ENCODE assay signal across 9 cellular contexts in the genomic region with DNA sequence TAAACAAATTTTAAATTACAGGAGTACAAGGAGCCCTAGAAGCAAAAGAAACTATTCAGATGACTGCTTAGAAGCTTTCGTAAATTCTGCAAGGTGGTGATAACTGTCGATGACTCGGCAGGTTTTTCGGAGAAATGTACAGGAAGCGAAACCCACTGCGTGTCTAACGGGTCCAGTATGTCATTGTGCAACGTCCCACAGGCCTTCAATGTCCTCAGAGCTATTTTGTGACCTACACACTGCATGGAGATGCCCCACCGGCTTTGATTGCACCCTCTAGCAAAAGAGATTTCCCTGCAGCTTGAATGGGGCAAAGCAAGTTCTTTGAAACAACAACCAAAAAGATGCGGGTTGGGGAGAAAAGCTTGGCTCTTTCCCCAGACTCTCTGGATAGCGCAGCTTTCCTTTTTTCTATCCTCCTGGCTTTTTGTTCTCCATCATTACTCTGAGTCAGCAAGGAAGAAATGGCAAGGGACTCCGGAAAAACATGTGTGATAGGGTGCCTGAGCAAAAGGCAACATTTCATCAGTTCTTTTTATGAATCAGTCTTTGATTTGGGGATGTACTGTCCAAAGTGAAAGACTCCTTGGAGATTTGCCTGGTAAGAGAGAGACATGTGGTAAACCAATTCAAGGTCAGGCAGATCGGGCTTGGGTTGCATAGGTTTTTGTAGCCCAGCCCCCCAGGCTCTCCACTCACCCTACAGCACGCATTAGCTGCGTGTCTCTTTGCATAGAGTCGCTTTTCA.
DNase-seq lines count a peak whose midpoint lies in the region; ATAC-seq, FAIRE-seq and TF ChIP-seq lines count a peak whose summit lies in the region.
"Had no signal": no experiment of that assay in that cellular context is flagged by ENCODE, and none has a peak within 500 bp of the region (broad histone marks: within the 10 kb centered on the region; RNA-seq: fewer than 3 reads in every experiment).

No MANE protein-coding gene starts in this region.

- peaks cover 59% of the 10 kb centered on the region for H3K4me1 Mint-ChIP-seq in CD14-positive monocyte
- peaks cover 38% of the 10 kb centered on the region for H3K4me1 Mint-ChIP-seq in dendritic cell treated with granulocyte-macrophage colony-stimulating factor and Interleukin-4, amounts not matched to agents 40 ng/mL and 50 ng/mL, for 4 days (ENCODE audit: low read depth)

- no peak for FAIRE-seq in H54 (lab: Jason Lieb, UNC)

- H3K27ac Mint-ChIP-seq in CD14-positive monocyte = peak overlapping the region; percentile 86 to 97 (median 95)
- H3K27ac Mint-ChIP-seq in dendritic cell treated with granulocyte-macrophage colony-stimulating factor and Interleukin-4, amounts not matched to agents 40 ng/mL and 50 ng/mL, for 4 days = peak overlapping the region; percentile 90

- intact Hi-C loops in CD14-positive monocyte (cut with micrococcal nuclease) = loop anchor here in 1 of 2 donors (10.0 kb wide), 1 partner anchor 78 kb away; no protein-coding TSS in a partner anchor
- intact Hi-C loops in dendritic cell treated with granulocyte-macrophage colony-stimulating factor and Interleukin-4, amounts not matched to agents 40 ng/mL and 50 ng/mL, for 4 days (cut with micrococcal nuclease) = loop anchor here (1.0 kb wide), 1 partner anchor 11 kb away; no protein-coding TSS in a partner anchor

- peak; percentile 78 for DNase-seq in CD14-positive monocyte (ENCODE audit: low spot score)
- peak; percentile 37 for DNase-seq in SKM-1 (lab: John Stamatoyannopoulos, UW; ENCODE audit: unreplicated experiment)
- peak; percentile 6 for DNase-seq in stimulated activated CD4-positive, alpha-beta T cell treated with anti-CD3 and anti-CD28 coated beads, Interleukin-4, amount 100 ng/mL, for 1 hour
- no peak for DNase-seq in H54 (ENCODE audit: insufficient read length, low spot score)
- DNase-seq in SK-N-DZ (ENCODE audit: low spot score) = no peak
- DNase-seq: heart right ventricle had no signal

- H3K4me3 Mint-ChIP-seq in CD14-positive monocyte = peak overlapping the region; percentile 47 to 80
- peak overlapping the region; percentile 57 for H3K4me3 Mint-ChIP-seq in dendritic cell treated with granulocyte-macrophage colony-stimulating factor and Interleukin-4, amounts not matched to agents 40 ng/mL and 50 ng/mL, for 4 days

- peak; percentile 75 for ATAC-seq in GM19043 (IDR thresholded peaks at IDR 0.05; ENCODE audit: low read depth, unreplicated experiment)
- peak; percentile 79 for ATAC-seq in HG03097 (IDR thresholded peaks at IDR 0.05; ENCODE audit: low FRiP score, unreplicated experiment)

- no peak for TF ChIP-seq CTCF in CD14-positive monocyte (IDR thresholded peaks at IDR 0.05)

- no peak for TF ChIP-seq POLR2A in H54 (IDR thresholded peaks at IDR 0.05; ENCODE audit: low read depth, low read length)

- H3K27me3 Mint-ChIP-seq in CD14-positive monocyte (ENCODE audit: low read depth in 3 of 3) = peaks cover 0 to 11% (median 0%) of the 10 kb centered on the region in 3 donors
- no peaks in the 10 kb centered on the region for H3K27me3 Mint-ChIP-seq in dendritic cell treated with granulocyte-macrophage colony-stimulating factor and Interleukin-4, amounts not matched to agents 40 ng/mL and 50 ng/mL, for 4 days

- H3K9me3 Mint-ChIP-seq in CD14-positive monocyte = peaks cover 0 to 13% (median 6%) of the 10 kb centered on the region in 7 donors
- H3K9me3 Mint-ChIP-seq in dendritic cell treated with granulocyte-macrophage colony-stimulating factor and Interleukin-4, amounts not matched to agents 40 ng/mL and 50 ng/mL, for 4 days = peaks cover 9% of the 10 kb centered on the region

- peaks cover 0 to 6% of the 10 kb centered on the region in 2 donors for H3K36me3 Mint-ChIP-seq in CD14-positive monocyte
- no peaks in the 10 kb centered on the region for H3K36me3 Mint-ChIP-seq in dendritic cell treated with granulocyte-macrophage colony-stimulating factor and Interleukin-4, amounts not matched to agents 40 ng/mL and 50 ng/mL, for 4 days (ENCODE audit: low read depth)

Comparison
In these comparisons a context has a peak if more than half of its experiments do, and no peak if none do; other contexts are left out.
1. DNase-seq: peak in CD14-positive monocyte (single experiment), SKM-1 (single experiment) and stimulated activated CD4-positive, alpha-beta T cell treated with anti-CD3 and anti-CD28 coated beads, Interleukin-4, amount 100 ng/mL, for 1 hour (single experiment); none in H54 (single experiment) and SK-N-DZ (single experiment).